Comparison of ENCODE assay signal across 8 cellular contexts in the genomic region with DNA sequence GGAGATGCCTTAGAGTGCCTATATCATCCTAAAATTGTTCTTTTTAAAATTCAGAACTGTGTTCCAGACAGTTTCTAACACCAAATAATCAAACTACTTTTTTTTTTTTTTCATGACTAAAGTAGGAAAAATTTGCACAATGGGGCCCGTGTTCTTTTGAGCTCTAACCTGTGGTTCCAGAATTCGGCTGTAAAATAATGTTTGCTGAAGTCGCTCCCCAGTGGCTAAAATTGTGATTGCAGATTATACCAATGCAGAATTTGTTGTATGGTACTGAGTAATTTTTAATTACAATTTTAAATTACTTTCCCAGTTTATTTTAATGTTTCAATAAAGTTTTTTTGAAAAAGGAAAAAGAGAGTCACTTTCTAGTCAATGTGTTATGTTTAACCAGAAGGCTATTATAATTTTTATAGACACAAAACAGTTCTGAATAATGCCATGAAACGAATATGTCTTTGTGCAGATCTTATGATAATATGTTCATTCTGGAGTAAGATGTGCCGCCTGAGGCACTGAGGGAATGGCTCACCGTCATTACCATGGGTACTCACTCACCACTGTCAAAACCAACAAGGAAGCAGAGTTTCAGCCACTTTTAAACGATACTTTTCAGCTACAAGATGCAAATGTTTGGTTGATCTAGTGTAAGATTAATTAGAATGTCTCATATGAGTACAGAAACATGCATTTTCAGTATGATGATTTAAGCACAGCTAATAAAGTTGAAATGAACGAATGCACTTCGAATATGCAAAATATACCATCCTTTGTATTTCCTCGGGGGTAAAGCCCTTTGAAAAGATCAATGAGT.
A peak's percentile ranks its signal among the peaks of the same experiment; 100 is the strongest.
DNase-seq lines count a peak whose midpoint lies in the region; ATAC-seq, FAIRE-seq and TF ChIP-seq lines count a peak whose summit lies in the region.

No MANE protein-coding gene starts in this region.

- H3K27me3 ChIP-seq in DND-41 (ENCODE audit: insufficient read depth, low read length, poor library complexity) (no peaks in the 10 kb centered on the region), HepG2 (ENCODE audit: control insufficient read depth in 1 of 2, insufficient read depth in 2 of 2, low read length in 2 of 2) (peaks cover 0 to 18% of the 10 kb centered on the region in 2 experiments; a peak in 3 of 5 replicates)

- no peak overlapping the region for H3K4me2 ChIP-seq in DND-41 (ENCODE audit: insufficient read depth, low read length)
- no peak overlapping the region for H3K4me2 ChIP-seq in HepG2 (ENCODE audit: low read depth, low read length)

- no peak for TF ChIP-seq POLR2A in HepG2 (IDR thresholded peaks at IDR 0.05; ENCODE audit: insufficient read depth in 1 of 2, low read depth in 2 of 2, low read length in 2 of 2)

- POLR2A ChIA-PET in HepG2 (lab: Yijun Ruan, JAX) = no interaction called here

- DNase-seq in DND-41 (no peak), KG1 (lab: John Stamatoyannopoulos, UW) (peak; percentile 3), HepG2 (ENCODE audit: low spot score) (peak; percentile 8), NCI-H146 treated with DMSO at 0.1 percent for 48 hours (lab: John Stamatoyannopoulos, UW; ENCODE audit: unreplicated experiment) (no peak), NCI-H1694 (lab: John Stamatoyannopoulos, UW) (no peak)
- no peak for DNase-seq in activated naive CD4-positive, alpha-beta T cell treated with anti-CD3 and anti-CD28 coated beads, Interleukin-2, amount 50 U/mL, for 72 hours (ENCODE audit: low spot score in 2 of 2)

- H3K9ac ChIP-seq in DND-41 (ENCODE audit: low read depth, low read length) = no peak overlapping the region
- no peak overlapping the region for H3K9ac ChIP-seq in HepG2 (ENCODE audit: insufficient read depth, low read depth, low read length)

- no peak for ATAC-seq in DND-41 (ENCODE audit: insufficient read depth, low read depth)
- ATAC-seq in activated naive CD4-positive, alpha-beta T cell treated with anti-CD3 and anti-CD28 coated beads, Interleukin-2, amount 50 U/mL, for 72 hours = peak; percentile 62 to 69
- ATAC-seq in HepG2 = no peak
- ATAC-seq in HG03342 (IDR thresholded peaks at IDR 0.05; ENCODE audit: unreplicated experiment) = no peak
- ATAC-seq in GM21423 (IDR thresholded peaks at IDR 0.05; ENCODE audit: unreplicated experiment) = no peak

- no TSS peak for BruUV-seq in HepG2 (replicated peaks; lab: Mats Ljungman, UMichigan)

- FAIRE-seq in HepG2 (lab: Jason Lieb, UNC) = no peak

- TF ChIP-seq EP300 in HepG2 (IDR thresholded peaks at IDR 0.05; ENCODE audit: low read depth in 2 of 2, low read length in 2 of 2) (no peak), HepG2 (CRISPR knock-in tag; IDR thresholded peaks at IDR 0.05; ENCODE audit: borderline replicate concordance) (no peak)

- H3K36me3 ChIP-seq in DND-41 (ENCODE audit: insufficient read depth, low read length) (no peaks in the 10 kb centered on the region), HepG2 (replicated peaks in 1 of 2; ENCODE audit: control insufficient read depth in 1 of 2, insufficient read depth in 2 of 2, low read length in 2 of 2) (no peaks in the 10 kb centered on the region)

- H3K4me3 ChIP-seq in DND-41 (ENCODE audit: low read depth in 1 of 2, low read length in 2 of 2) (no peak overlapping the region), HepG2 (replicated peaks in 1 of 3; ENCODE audit: insufficient read depth in 1 of 3, low read depth in 2 of 3, low read length in 3 of 3) (no peak overlapping the region)

- in situ Hi-C loops in HepG2 (cut with HindIII; ENCODE audit: extremely low pct_ligation_motif_present, low pct_unique_long_range_greater_than_20kb) = loop anchor here (5.0 to 10.0 kb wide), 2 partner anchors 232 to 299 kb away; no protein-coding TSS in a partner anchor

- TF ChIP-seq CTCF in DND-41 (IDR thresholded peaks at IDR 0.05; ENCODE audit: borderline replicate concordance, extremely low read depth, low read length, poor library complexity, severe bottlenecking) = peak; percentile 61
- TF ChIP-seq CTCF in HepG2 (CRISPR knock-in tag; IDR thresholded peaks at IDR 0.05) = peak; percentile 25

- no peaks in the 10 kb centered on the region for H3K36me3 Mint-ChIP-seq in activated naive CD4-positive, alpha-beta T cell treated with anti-CD3 and anti-CD28 coated beads, Interleukin-2, amount 50 U/mL, for 72 hours

- H2AFZ ChIP-seq in DND-41 (ENCODE audit: low read depth, low read length) = no peak overlapping the region
- H2AFZ ChIP-seq in HepG2 (ENCODE audit: low read length) = no peak overlapping the region

- no peaks in the 10 kb centered on the region for H3K79me2 ChIP-seq in DND-41 (ENCODE audit: insufficient read depth, low read length)
- H3K79me2 ChIP-seq in HepG2 (ENCODE audit: insufficient read depth, low read length) = no peaks in the 10 kb centered on the region

- no peaks in the 10 kb centered on the region for H4K20me1 ChIP-seq in DND-41 (ENCODE audit: insufficient read depth, low read length)
- no peaks in the 10 kb centered on the region for H4K20me1 ChIP-seq in HepG2 (ENCODE audit: insufficient read depth, low read length)

- 18% methylated on average over 10 of the region's 10 CpGs for WGBS in HepG2 (ENCODE audit: low lambda C conversion rate)

- intact Hi-C loops in HepG2 (cut with micrococcal nuclease; ENCODE audit: unreplicated experiment) = loop anchor here (1.0 to 10.0 kb wide), 2 partner anchors 132 to 233 kb away; no protein-coding TSS in a partner anchor

- no peaks in the 10 kb centered on the region for H3K9me3 Mint-ChIP-seq in activated naive CD4-positive, alpha-beta T cell treated with anti-CD3 and anti-CD28 coated beads, Interleukin-2, amount 50 U/mL, for 72 hours

- CTCF ChIA-PET in HepG2 (lab: Yijun Ruan, JAX; ENCODE audit: low intra/inter-chr PET ratio, low total read pairs) = no interaction called here

- H3K27ac Mint-ChIP-seq in activated naive CD4-positive, alpha-beta T cell treated with anti-CD3 and anti-CD28 coated beads, Interleukin-2, amount 50 U/mL, for 72 hours = no peak overlapping the region

- H3K27ac ChIP-seq in DND-41 (ENCODE audit: low read length) (no peak overlapping the region), HepG2 (ENCODE audit: extremely low read length, insufficient read depth, low read length) (no peak overlapping the region)

- H3K9me3 ChIP-seq in DND-41 (ENCODE audit: insufficient read depth, low read length, severe bottlenecking) = no peaks in the 10 kb centered on the region
- no peaks in the 10 kb centered on the region for H3K9me3 ChIP-seq in HepG2 (ENCODE audit: low read length)

- no peak for TF ChIP-seq RAD21 in HepG2 (CRISPR knock-in tag; IDR thresholded peaks at IDR 0.05)

- peaks cover 24% of the 10 kb centered on the region for H3K4me1 ChIP-seq in DND-41 (ENCODE audit: insufficient read depth, low read length)
- H3K4me1 ChIP-seq in HepG2 (ENCODE audit: insufficient read depth, low read length) = peaks cover under 1% of the 10 kb centered on the region; the same call in 1 of the 2 replicates

TF ChIP-seq in HepG2, 621 proteins besides CTCF, POLR2A, EP300 and RAD21:
- TF ChIP-seq STAG1 (CRISPR knock-in tag; IDR thresholded peaks at IDR 0.05) (peak; percentile 45; the same call in 1 of the 2 replicates), ZNF207 (IDR thresholded peaks at IDR 0.05; ENCODE audit: borderline replicate concordance) (no peak), ZNF674 (CRISPR knock-in tag; IDR thresholded peaks at IDR 0.05; ENCODE audit: low read depth) (no peak), PCBP2 (optimal IDR thresholded peaks at IDR 0.05; ENCODE audit: low read depth, low read length, poor library complexity, severe bottlenecking) (no peak), ZNF382 (CRISPR knock-in tag; IDR thresholded peaks at IDR 0.05; ENCODE audit: borderline replicate concordance) (no peak)

Comparison
In these comparisons a context has a peak if more than half of its experiments do, and no peak if none do; other contexts are left out.
1. ATAC-seq: peak in activated naive CD4-positive, alpha-beta T cell treated with anti-CD3 and anti-CD28 coated beads, Interleukin-2, amount 50 U/mL, for 72 hours (2 of 2); none in DND-41 (single experiment), HepG2 (single experiment), HG03342 (single experiment) and GM21423 (single experiment).
2. DNase-seq: peak in KG1 (single experiment) and HepG2 (single experiment); none in DND-41 (single experiment), activated naive CD4-positive, alpha-beta T cell treated with anti-CD3 and anti-CD28 coated beads, Interleukin-2, amount 50 U/mL, for 72 hours (0 of 2), NCI-H146 treated with DMSO at 0.1 percent for 48 hours (single experiment) and NCI-H1694 (single experiment).